ENCODE assay signal across 8 cellular contexts in genomic region chr2:37318401-37318800, GRCh38. TPM values are rescaled to one million over a fixed set of nuclear protein-coding genes. Genes with fewer than 3 reads are reported as not detected.
DNase-seq lines count a peak whose midpoint lies in the region; ATAC-seq and TF ChIP-seq lines count a peak whose summit lies in the region.

No MANE protein-coding gene starts in this region.

- H3K27me3 ChIP-seq in fibroblast of lung (ENCODE audit: control insufficient read depth, insufficient read depth, low read length): no peaks in the 10 kb centered on the region

- no peak overlapping the region for H2AFZ ChIP-seq in fibroblast of lung (ENCODE audit: low read length)

- TF ChIP-seq CTCF in fibroblast of lung (conservative IDR thresholded peaks at IDR 0.05 in 1 of 2, IDR thresholded peaks at IDR 0.05 in 1 of 2; ENCODE audit: low read depth in 1 of 2, low read length in 2 of 2): no peak

- H3K79me2 ChIP-seq in fibroblast of lung (ENCODE audit: control insufficient read depth, insufficient read depth, low read length): peaks cover 69% of the 10 kb centered on the region

- H3K9ac ChIP-seq in fibroblast of lung (ENCODE audit: insufficient read depth, low read length): no peak overlapping the region

- H3K27ac ChIP-seq in fibroblast of lung (ENCODE audit: insufficient read depth, low read length): no peak overlapping the region

- peak overlapping the region; percentile 26 for H3K4me2 ChIP-seq in fibroblast of lung (ENCODE audit: extremely low read depth, insufficient read depth, low read length)

- peak overlapping the region in 1 of 4 experiments; percentile 25 for H3K4me3 ChIP-seq in fibroblast of lung (replicated peaks in 1 of 4; ENCODE audit: control extremely low read depth in 1 of 4, insufficient read depth in 1 of 4, low read depth in 3 of 4, low read length in 4 of 4)

- ATAC-seq in GM19438 (IDR thresholded peaks at IDR 0.05; ENCODE audit: low read depth, unreplicated experiment) (peak; percentile 67), HG03432 (IDR thresholded peaks at IDR 0.05; ENCODE audit: unreplicated experiment) (peak; percentile 82)

- peaks cover 2% of the 10 kb centered on the region for H3K36me3 ChIP-seq in fibroblast of lung (ENCODE audit: control insufficient read depth, insufficient read depth, low read length)

- peaks cover 5% of the 10 kb centered on the region for H3K4me1 ChIP-seq in fibroblast of lung (ENCODE audit: control insufficient read depth, extremely low read depth, insufficient read depth, low read length)

- peak; percentile 36 for DNase-seq in Ammon's horn (ENCODE audit: low spot score)
- peak; percentile 74 to 89 for DNase-seq in fibroblast of lung (ENCODE audit: low read depth in 2 of 2)
- no peak for DNase-seq in DMS153 treated with DMSO at 0.1 percent for 48 hours (lab: John Stamatoyannopoulos, UW; ENCODE audit: unreplicated experiment)
- no peak for DNase-seq in NCI-H128 (lab: John Stamatoyannopoulos, UW; ENCODE audit: unreplicated experiment)
- DNase-seq in NCI-H1048 (lab: John Stamatoyannopoulos, UW): no peak
- DNase-seq in NCI-H2196 treated with DMSO at 0.1 percent for 48 hours (lab: John Stamatoyannopoulos, UW; ENCODE audit: unreplicated experiment): no peak

- H3K9me3 ChIP-seq in fibroblast of lung (ENCODE audit: control insufficient read depth, insufficient read depth, low read depth, low read length): no peaks in the 10 kb centered on the region

- H4K20me1 ChIP-seq in fibroblast of lung (ENCODE audit: control insufficient read depth, extremely low read depth, insufficient read depth, low read length): no peaks in the 10 kb centered on the region

RNA-seq across cellular contexts. Expression of gene PRKD3, which starts 6.2 kb away (rescaled TPM):
- 51.4 and 67.7 TPM in 2 replicates for total RNA-seq in fibroblast of lung
- polyA plus RNA-seq in fibroblast of lung: 31.3 and 48.0 TPM in 2 replicates
- 18.8 and 27.4 TPM in 2 replicates for polyA plus RNA-seq in fibroblast of lung (2012)
- 10.2 and 15.4 TPM in 2 replicates for polyA minus RNA-seq in fibroblast of lung (ENCODE audit: low replicate concordance)

RNA-seq across cellular contexts. Expression of gene QPCT, which starts 26.0 kb away (rescaled TPM):
- total RNA-seq in fibroblast of lung: 3.9 and 8.4 TPM in 2 replicates
- 5.4 and 6.1 TPM in 2 replicates for polyA plus RNA-seq in fibroblast of lung
- polyA plus RNA-seq in fibroblast of lung (2012): 3.8 and 4.2 TPM in 2 replicates
- 7.2 and 25.7 TPM in 2 replicates for polyA minus RNA-seq in fibroblast of lung (ENCODE audit: low replicate concordance)

Comparison
In these comparisons a context has a peak if more than half of its experiments do, and no peak if none do; other contexts are left out.
1. DNase-seq: peak in Ammon's horn (single experiment) and fibroblast of lung (2 of 2); none in DMS153 treated with DMSO at 0.1 percent for 48 hours (single experiment), NCI-H128 (single experiment), NCI-H1048 (single experiment) and NCI-H2196 treated with DMSO at 0.1 percent for 48 hours (single experiment).